15 cellular contexts compared by ENCODE assay signal in genomic region chr11:127844843-127845242, GRCh38.
DNase-seq lines count a peak whose midpoint lies in the region; ATAC-seq and TF ChIP-seq lines count a peak whose summit lies in the region.
"Had no signal": no experiment of that assay in that cellular context is flagged by ENCODE, and none has a peak within 500 bp of the region (broad histone marks: within the 10 kb centered on the region; RNA-seq: fewer than 3 reads in every experiment).

No MANE protein-coding gene starts in this region.

- no peaks in the 10 kb centered on the region for H3K27me3 ChIP-seq in SK-N-SH (ENCODE audit: insufficient read depth)
- H3K27me3 ChIP-seq: BLaER1 treated with 17β-estradiol and CSF1 and Interleukin-3, amounts not matched to agents 10 nM and 100 nM had no signal

- TF ChIP-seq CTCF in SK-N-SH (IDR thresholded peaks at IDR 0.05): no peak

- no peak overlapping the region for H2AFZ ChIP-seq in SK-N-SH (ENCODE audit: low read depth)

- no peaks in the 10 kb centered on the region for H3F3A ChIP-seq in SK-N-SH (replicated peaks; ENCODE audit: insufficient read depth)

- H3K4me1 ChIP-seq in SK-N-SH (ENCODE audit: control insufficient read depth in 1 of 2, insufficient read depth in 2 of 2, low read depth in 1 of 2, low read length in 1 of 2): peaks cover 0 to 4% of the 10 kb centered on the region in 2 experiments; a peak in 2 of 4 replicates

- DNase-seq in NCI-H2107 treated with DMSO at 0.1 percent for 48 hours (lab: John Stamatoyannopoulos, UW; ENCODE audit: unreplicated experiment) (peak; percentile 3), NCI-H2107 (lab: John Stamatoyannopoulos, UW) (no peak), SK-N-SH (no peak), NCI-H69 (lab: John Stamatoyannopoulos, UW) (peak; percentile 44), retina (peak; percentile 59)
- DNase-seq: 8988T; AML-193; CD4-positive, alpha-beta T cell; DMS79; GOT3; H9 had no signal

- 70% methylated on average over 3 of the region's 3 CpGs for WGBS in SK-N-SH (ENCODE audit: low lambda C conversion rate)

- no peak for ATAC-seq in SK-N-SH treated with all-trans-retinoic acid at 6 μM for 48 hours
- no peak for ATAC-seq in HG03045 (IDR thresholded peaks at IDR 0.05; ENCODE audit: unreplicated experiment)
- no peak for ATAC-seq in GM21723 (IDR thresholded peaks at IDR 0.05; ENCODE audit: unreplicated experiment)

- no peaks in the 10 kb centered on the region for H3K9me2 ChIP-seq in SK-N-SH

- no peak for TF ChIP-seq RAD21 in SK-N-SH (IDR thresholded peaks at IDR 0.05; ENCODE audit: low read length)

- H3K4me2 ChIP-seq in SK-N-SH: no peak overlapping the region

- H3K27ac ChIP-seq in SK-N-SH (ENCODE audit: low read depth in 2 of 2, low read length in 1 of 2): no peak overlapping the region; a peak in 1 of 4 replicates
- H3K27ac ChIP-seq: BLaER1 treated with 17β-estradiol and CSF1 and Interleukin-3, amounts not matched to agents 10 nM and 100 nM had no signal

- no peaks in the 10 kb centered on the region for H4K20me1 ChIP-seq in SK-N-SH (ENCODE audit: insufficient read depth)
- H4K20me1 ChIP-seq: BLaER1 treated with 17β-estradiol and CSF1 and Interleukin-3, amounts not matched to agents 10 nM and 100 nM had no signal

- no peaks in the 10 kb centered on the region for H3K9me3 ChIP-seq in SK-N-SH
- H3K9me3 ChIP-seq: BLaER1 treated with 17β-estradiol and CSF1 and Interleukin-3, amounts not matched to agents 10 nM and 100 nM had no signal

- no peak for TF ChIP-seq EP300 in SK-N-SH (IDR thresholded peaks at IDR 0.05; ENCODE audit: borderline replicate concordance in 1 of 2, low read depth in 1 of 2, low read length in 1 of 2)

- H3K79me2 ChIP-seq in SK-N-SH (ENCODE audit: insufficient read depth): no peaks in the 10 kb centered on the region

- POLR2A ChIA-PET in SK-N-SH (lab: Yijun Ruan, JAX): no interaction called here

- CTCF ChIA-PET in SK-N-SH (lab: Yijun Ruan, JAX): interaction anchor here (1.3 to 6.4 kb wide), 14 partner anchors 11 to 313 kb away, joined by 4 to 70 read pairs (median 13); no protein-coding TSS in a partner anchor

- no peak overlapping the region for H3K4me3 ChIP-seq in SK-N-SH (ENCODE audit: low read depth in 2 of 2, low read length in 1 of 2)
- H3K4me3 ChIP-seq: BLaER1 treated with 17β-estradiol and CSF1 and Interleukin-3, amounts not matched to agents 10 nM and 100 nM had no signal

- no peaks in the 10 kb centered on the region for H3K36me3 ChIP-seq in SK-N-SH (replicated peaks in 1 of 2; ENCODE audit: control insufficient read depth in 1 of 2, insufficient read depth in 2 of 2, low read length in 1 of 2)
- H3K36me3 ChIP-seq: BLaER1 treated with 17β-estradiol and CSF1 and Interleukin-3, amounts not matched to agents 10 nM and 100 nM had no signal

- no peak overlapping the region for H3K9ac ChIP-seq in SK-N-SH
- H3K9ac ChIP-seq: BLaER1 treated with 17β-estradiol and CSF1 and Interleukin-3, amounts not matched to agents 10 nM and 100 nM had no signal

TF ChIP-seq in SK-N-SH, 30 proteins besides CTCF, POLR2A, EP300 and RAD21:
- TF ChIP-seq GABPA (IDR thresholded peaks at IDR 0.05; ENCODE audit: low read depth): no peak
- peak; percentile 57 for TF ChIP-seq GATA2 (CRISPR knock-in tag; IDR thresholded peaks at IDR 0.05)

TF ChIP-seq in SK-N-SH treated with all-trans-retinoic acid at 6 μM for 48 hours, 23 proteins besides CTCF, POLR2A, EP300 and RAD21:
- TF ChIP-seq ZFP3 (CRISPR knock-in tag; IDR thresholded peaks at IDR 0.05): no peak
- no peak for TF ChIP-seq ZC3H10 (CRISPR knock-in tag; IDR thresholded peaks at IDR 0.05)
- TF ChIP-seq, protein P1, sequence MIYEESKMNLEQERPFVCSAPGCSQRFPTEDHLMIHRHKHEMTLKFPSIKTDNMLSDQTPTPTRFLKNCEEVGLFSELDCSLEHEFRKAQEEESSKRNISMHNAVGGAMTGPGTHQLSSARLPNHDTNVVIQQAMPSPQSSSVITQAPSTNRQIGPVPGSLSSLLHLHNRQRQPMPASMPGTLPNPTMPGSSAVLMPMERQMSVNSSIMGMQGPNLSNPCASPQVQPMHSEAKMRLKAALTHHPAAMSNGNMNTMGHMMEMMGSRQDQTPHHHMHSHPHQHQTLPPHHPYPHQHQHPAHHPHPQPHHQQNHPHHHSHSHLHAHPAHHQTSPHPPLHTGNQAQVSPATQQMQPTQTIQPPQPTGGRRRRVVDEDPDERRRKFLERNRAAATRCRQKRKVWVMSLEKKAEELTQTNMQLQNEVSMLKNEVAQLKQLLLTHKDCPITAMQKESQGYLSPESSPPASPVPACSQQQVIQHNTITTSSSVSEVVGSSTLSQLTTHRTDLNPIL (CRISPR knock-in tag; IDR thresholded peaks at IDR 0.05; ENCODE audit: low read depth): no peak
- no peak for TF ChIP-seq GLIS3 (CRISPR knock-in tag; IDR thresholded peaks at IDR 0.05)
- TF ChIP-seq TSHZ2 (CRISPR knock-in tag; IDR thresholded peaks at IDR 0.05): no peak
- TF ChIP-seq ZFP30 (CRISPR knock-in tag; IDR thresholded peaks at IDR 0.05): no peak
- no peak for TF ChIP-seq ZNF565 (CRISPR knock-in tag; conservative IDR thresholded peaks at IDR 0.05; ENCODE audit: low read depth)
- TF ChIP-seq OSR1 (CRISPR knock-in tag; IDR thresholded peaks at IDR 0.05): no peak
- no peak for TF ChIP-seq CSDC2 (CRISPR knock-in tag; IDR thresholded peaks at IDR 0.05)

Comparison
In these comparisons a context has a peak if more than half of its experiments do, and no peak if none do; other contexts are left out.
1. DNase-seq: peak in NCI-H2107 treated with DMSO at 0.1 percent for 48 hours (single experiment), NCI-H69 (single experiment) and retina (single experiment); none in NCI-H2107 (single experiment) and SK-N-SH (single experiment).